In genomic region chr7:50591480-50592438, GRCh38 we compare ENCODE assay signal across 10 cellular contexts. TPM values are rescaled to one million over a fixed set of nuclear protein-coding genes. Genes with fewer than 3 reads are reported as not detected.
DNase-seq lines count a peak whose midpoint lies in the region; ATAC-seq and TF ChIP-seq lines count a peak whose summit lies in the region.
"Had no signal": no experiment of that assay in that cellular context is flagged by ENCODE, and none has a peak within 500 bp of the region (broad histone marks: within the 10 kb centered on the region; RNA-seq: fewer than 3 reads in every experiment).

No MANE protein-coding gene starts in this region.

- TF ChIP-seq CTCF in neural cell (IDR thresholded peaks at IDR 0.05; ENCODE audit: poor library complexity, severe bottlenecking) (no peak), brain microvascular endothelial cell (IDR thresholded peaks at IDR 0.05; ENCODE audit: low read depth, low read length, missing control alignments) (no peak)

- H3F3A ChIP-seq in neural cell (ENCODE audit: insufficient read depth, low read length, poor library complexity, severe bottlenecking): no peaks in the 10 kb centered on the region

- H2AFZ ChIP-seq in neural cell (ENCODE audit: low read depth, low read length): no peak overlapping the region

- in situ Hi-C loops in brain microvascular endothelial cell (cut with HindIII; ENCODE audit: low pct_ligation_motif_present, low sequenced_read_pairs): no loop called here

- peak; percentile 21 for TF ChIP-seq EP300 in neural cell (conservative IDR thresholded peaks at IDR 0.05; ENCODE audit: poor library complexity, severe bottlenecking)

- H3K27me3 ChIP-seq in neural cell (ENCODE audit: insufficient read depth, low read depth, low read length): no peaks in the 10 kb centered on the region
- no peaks in the 10 kb centered on the region for H3K27me3 ChIP-seq in brain microvascular endothelial cell (replicated peaks)
- H3K27me3 ChIP-seq: foreskin keratinocyte had no signal

- TF ChIP-seq RAD21 in neural cell (conservative IDR thresholded peaks at IDR 0.05): no peak

- H3K27ac ChIP-seq in neural cell (ENCODE audit: low read length) (peak overlapping the region; percentile 44), brain microvascular endothelial cell (no peak overlapping the region)
- H3K27ac ChIP-seq: foreskin keratinocyte had no signal

- H3K9me3 ChIP-seq in neural cell (ENCODE audit: low read length): no peaks in the 10 kb centered on the region

- H3K9me2 ChIP-seq in neural cell (ENCODE audit: insufficient read depth, low read length): no peaks in the 10 kb centered on the region

- no peak overlapping the region for H3K4me2 ChIP-seq in neural cell (ENCODE audit: low read length)

- no peaks in the 10 kb centered on the region for H4K20me1 ChIP-seq in neural cell (ENCODE audit: insufficient read depth)

- H3K79me2 ChIP-seq in neural cell (replicated peaks; ENCODE audit: insufficient read depth, low read length): no peaks in the 10 kb centered on the region

- H3K9ac ChIP-seq in neural cell (ENCODE audit: low read length): no peak overlapping the region

- DNase-seq in NCI-H2029 treated with DMSO at 0.1 percent for 48 hours (lab: John Stamatoyannopoulos, UW) (peak; percentile 53), brain microvascular endothelial cell (no peak), globus pallidus (ENCODE audit: low spot score) (no peak)
- no peak for DNase-seq in stimulated activated CD4-positive, alpha-beta T cell treated with anti-CD3 and anti-CD28 coated beads, Interleukin-2, amount 100 ng/mL, for 48 hours
- DNase-seq in activated CD8-positive, alpha-beta memory T cell treated with anti-CD3 and anti-CD28 coated beads for 24 hours: no peak
- DNase-seq: foreskin keratinocyte had no signal

- peak; percentile 69 for ATAC-seq in GM19324 (IDR thresholded peaks at IDR 0.05; ENCODE audit: low FRiP score, unreplicated experiment)
- peak; percentile 55 for ATAC-seq in HG03060 (IDR thresholded peaks at IDR 0.05; ENCODE audit: low read depth, unreplicated experiment)
- ATAC-seq: foreskin keratinocyte, Panc1 had no signal

- H3K4me3 ChIP-seq in neural cell (ENCODE audit: low read length) (peak overlapping the region; percentile 26), brain microvascular endothelial cell (ENCODE audit: low read depth, low read length) (no peak overlapping the region)

- H3K36me3 ChIP-seq in neural cell (ENCODE audit: insufficient read depth, low read length) (no peaks in the 10 kb centered on the region), brain microvascular endothelial cell (replicated peaks) (peaks cover 16% of the 10 kb centered on the region)

TF ChIP-seq in neural cell, 6 proteins besides CTCF, POLR2A, EP300 and RAD21:
- TF ChIP-seq POLR2AphosphoS5 (IDR thresholded peaks at IDR 0.05) (peak; percentile 42), TAF1 (IDR thresholded peaks at IDR 0.05; ENCODE audit: low read depth) (no peak), REST (IDR thresholded peaks at IDR 0.05; ENCODE audit: borderline replicate concordance) (no peak), EZH2 (IDR thresholded peaks at IDR 0.05; ENCODE audit: borderline replicate concordance, insufficient read depth, low read length, poor library complexity, severe bottlenecking) (no peak), SMC3 (conservative IDR thresholded peaks at IDR 0.05; ENCODE audit: poor library complexity) (no peak), MXI1 (conservative IDR thresholded peaks at IDR 0.05; ENCODE audit: poor library complexity, severe bottlenecking) (no peak)
TF ChIP-seq in neural cell: peak in this region for 1.

RNA-seq across cellular contexts. Expression of gene DDC, which starts 26.6 kb away (rescaled TPM):
- 42.9 and 57.2 TPM in 2 replicates for polyA plus RNA-seq in neural cell
- 32.6 and 43.6 TPM in 2 replicates for polyA minus RNA-seq in neural cell
- polyA plus RNA-seq: foreskin keratinocyte had no signal
